8 cellular contexts compared by ENCODE assay signal in genomic region chr16:67928561-67929364, GRCh38. TPM values are rescaled to one million over a fixed set of nuclear protein-coding genes. Genes with fewer than 3 reads are reported as not detected.
A peak's percentile ranks its signal among the peaks of the same experiment; 100 is the strongest.
DNase-seq lines count a peak whose midpoint lies in the region; ATAC-seq and TF ChIP-seq lines count a peak whose summit lies in the region.

No MANE protein-coding gene starts in this region.

- peaks cover 11% of the 10 kb centered on the region for H3K36me3 ChIP-seq in cardiac muscle cell

- TF ChIP-seq CTCF in cardiac muscle cell (IDR thresholded peaks at IDR 0.05; ENCODE audit: low read depth, low read length) = peak; percentile 91

- H3K4me3 ChIP-seq in cardiac muscle cell = no peak overlapping the region

- DNase-seq in NCI-H2029 (lab: John Stamatoyannopoulos, UW) = peak; percentile 53
- DNase-seq in NCI-H2029 treated with DMSO at 0.1 percent for 48 hours (lab: John Stamatoyannopoulos, UW) = no peak
- DNase-seq in LHCN-M2 (ENCODE audit: low read depth) = peak; percentile 50
- peak; percentile 25 for DNase-seq in SKM-1 treated with dmso at 0.1 percent for 144 hours (lab: John Stamatoyannopoulos, UW; ENCODE audit: unreplicated experiment)
- DNase-seq in activated naive CD4-positive, alpha-beta T cell treated with anti-CD3 and anti-CD28 coated beads, Interleukin-2, amount 50 U/mL, for 16 hours = peak; percentile 81
- peak; percentile 70 for DNase-seq in cardiac muscle cell (ENCODE audit: low read depth in 1 of 2, low spot score in 1 of 2)
- peak; percentile 77 for DNase-seq in retina

- no peak for ATAC-seq in HG02588 (IDR thresholded peaks at IDR 0.05; ENCODE audit: unreplicated experiment)

- no peaks in the 10 kb centered on the region for H3K9me3 ChIP-seq in cardiac muscle cell (ENCODE audit: low read depth)

- H3K27me3 ChIP-seq in cardiac muscle cell = no peaks in the 10 kb centered on the region

- H3K27ac ChIP-seq in cardiac muscle cell = no peak overlapping the region

- peaks cover 8% of the 10 kb centered on the region for H3K4me1 ChIP-seq in cardiac muscle cell (ENCODE audit: low read depth)

RNA-seq across cellular contexts. Expression of gene CTRL, which starts 2.9 kb away (rescaled TPM):
- total RNA-seq in LHCN-M2 (2014; rRNA removed) (0.71 and 2.6 TPM in 2 replicates), cardiac muscle cell (1.9 and 2.7 TPM in 2 replicates)
- 0.10 TPM for polyA plus RNA-seq in LHCN-M2 (2012)
- 10.0 and 14.8 TPM in 2 replicates for polyA plus RNA-seq in cardiac muscle cell

RNA-seq across cellular contexts. Expression of gene PSMB10, which starts 7.9 kb away (rescaled TPM):
- total RNA-seq in LHCN-M2 (2014; rRNA removed) = 37.6 and 38.1 TPM in 2 replicates
- polyA plus RNA-seq in LHCN-M2 (2012) = 95.7 TPM
- total RNA-seq in cardiac muscle cell = 26.7 and 35.1 TPM in 2 replicates
- polyA plus RNA-seq in cardiac muscle cell = 34.6 and 53.2 TPM in 2 replicates

RNA-seq across cellular contexts. Expression of gene LCAT, which starts 15.2 kb away (rescaled TPM):
- total RNA-seq in LHCN-M2 (2014; rRNA removed) (11.7 and 13.3 TPM in 2 replicates), cardiac muscle cell (11.3 and 13.4 TPM in 2 replicates)
- 11.2 TPM for polyA plus RNA-seq in LHCN-M2 (2012)
- polyA plus RNA-seq in cardiac muscle cell = 13.8 and 18.4 TPM in 2 replicates

RNA-seq across cellular contexts. Expression of gene PSKH1, which starts 35.7 kb away (rescaled TPM):
- total RNA-seq in LHCN-M2 (2014; rRNA removed) (9.0 and 10.3 TPM in 2 replicates), cardiac muscle cell (31.0 and 31.6 TPM in 2 replicates)
- 22.5 TPM for polyA plus RNA-seq in LHCN-M2 (2012)
- 46.7 and 48.8 TPM in 2 replicates for polyA plus RNA-seq in cardiac muscle cell

RNA-seq across cellular contexts. Expression of gene SLC12A4, which starts 39.7 kb away (rescaled TPM):
- total RNA-seq in LHCN-M2 (2014; rRNA removed) (61.7 and 62.6 TPM in 2 replicates), cardiac muscle cell (35.0 and 49.2 TPM in 2 replicates)
- polyA plus RNA-seq in LHCN-M2 (2012) = 68.6 TPM
- 36.5 and 59.4 TPM in 2 replicates for polyA plus RNA-seq in cardiac muscle cell
